26 cellular contexts compared by ENCODE assay signal in genomic region chr20:53411129-53411528, GRCh38.
DNase-seq lines count a peak whose midpoint lies in the region; ATAC-seq, FAIRE-seq and TF ChIP-seq lines count a peak whose summit lies in the region.
"Had no signal": no experiment of that assay in that cellular context is flagged by ENCODE, and none has a peak within 500 bp of the region (broad histone marks: within the 10 kb centered on the region; RNA-seq: fewer than 3 reads in every experiment).

No MANE protein-coding gene starts in this region.

- peak overlapping the region; percentile 89; the same call in 1 of the 2 replicates for H3K27ac ChIP-seq in VCaP
- H3K27ac ChIP-seq: BLaER1 had no signal

- H3K36me3 ChIP-seq in bronchial epithelial cell (ENCODE audit: control insufficient read depth, insufficient read depth, low read length) = no peaks in the 10 kb centered on the region
- H3K36me3 ChIP-seq: BE2C, BLaER1 had no signal

- DNase-seq in SKM-1 treated with dmso at 0.1 percent for 144 hours (lab: John Stamatoyannopoulos, UW; ENCODE audit: unreplicated experiment) (peak; percentile 16), SKM-1 (lab: John Stamatoyannopoulos, UW; ENCODE audit: unreplicated experiment) (no peak), bronchial epithelial cell (ENCODE audit: low read depth) (no peak), NCI-H1105 treated with DMSO at 0.1 percent for 48 hours (lab: John Stamatoyannopoulos, UW) (no peak)
- DNase-seq: 8988T; ACHN; BE2C; C1 segment of cervical spinal cord; CD4-positive, alpha-beta memory T cell; CD4-positive, CD25-positive, alpha-beta regulatory T cell; CD8-positive, alpha-beta memory T cell; COR-L47; DMS 273 treated with DMSO at 0.1 percent for 48 hours; DMS153; DMS53; DMS79; DND-41; EL; GF-D8 had no signal

- ATAC-seq in HG02642 (IDR thresholded peaks at IDR 0.05; ENCODE audit: poor library complexity, unreplicated experiment) = no peak

- no peak for TF ChIP-seq CTCF in VCaP (conservative IDR thresholded peaks at IDR 0.05)
- no peak for TF ChIP-seq CTCF in bronchial epithelial cell (IDR thresholded peaks at IDR 0.05; ENCODE audit: insufficient read depth, low read length, severe bottlenecking)

- peak; percentile 18 for FAIRE-seq in bronchial epithelial cell (lab: Jason Lieb, UNC)
- FAIRE-seq: A204.1, G401.6, GM12891, GM19239 had no signal

- no peaks in the 10 kb centered on the region for H3K27me3 ChIP-seq in bronchial epithelial cell (ENCODE audit: control insufficient read depth, insufficient read depth, low read length)
- H3K27me3 ChIP-seq: BE2C, BLaER1 had no signal

- no peak overlapping the region for H3K4me3 ChIP-seq in bronchial epithelial cell (ENCODE audit: low read depth, low read length)
- H3K4me3 ChIP-seq: BLaER1 had no signal
